ENCODE assay signal across 29 cellular contexts in genomic region chr5:158744680-158745079, GRCh38.
"Had no signal": no experiment of that assay in that cellular context is flagged by ENCODE, and none has a peak within 500 bp of the region (broad histone marks: within the 10 kb centered on the region; RNA-seq: fewer than 3 reads in every experiment).

No MANE protein-coding gene starts in this region.

- H3K4me3 Mint-ChIP-seq: immature natural killer cell; natural killer cell; nephron progenitor cell; neural progenitor cell; stimulated activated effector memory CD8-positive, alpha-beta T cell treated with anti-CD3 and anti-CD28 coated beads, Interleukin-12 subunit alpha, Interleukin-12 subunit beta, amount 100 ng/mL, for 72 hours had no signal

- ATAC-seq: heart left ventricle; mucosa of descending colon; natural killer cell; right cardiac atrium; sciatic nerve; stimulated activated effector memory CD8-positive, alpha-beta T cell treated with anti-CD3 and anti-CD28 coated beads, Interleukin-12 subunit alpha, Interleukin-12 subunit beta, amount 100 ng/mL, for 72 hours; stimulated activated naive CD8-positive, alpha-beta T cell treated with anti-CD3 and anti-CD28 coated beads, Interleukin-15, Interleukin-2, amounts not matched to agents 100 U/mL and 50 U/mL, for 24 hours; upper lobe of right lung had no signal

- H2AFZ ChIP-seq: neural progenitor cell had no signal

- H3K27ac ChIP-seq: heart left ventricle, left ventricle myocardium inferior, neural progenitor cell, neutrophil, ovary, prostate gland, skin epidermis, stomach, testis, thyroid gland, transverse colon, upper lobe of right lung had no signal

- H3K9ac ChIP-seq: neural progenitor cell had no signal

- H3K4me1 ChIP-seq: neural progenitor cell, prostate gland, stomach, testis, thyroid gland, transverse colon, upper lobe of right lung had no signal

- H3K27me3 ChIP-seq: heart left ventricle, neural progenitor cell, neutrophil, ovary, spleen, stomach, testis, thyroid gland, transverse colon, upper lobe of right lung had no signal

- H3K36me3 Mint-ChIP-seq: immature natural killer cell; natural killer cell; neural progenitor cell; stimulated activated effector memory CD8-positive, alpha-beta T cell treated with anti-CD3 and anti-CD28 coated beads, Interleukin-12 subunit alpha, Interleukin-12 subunit beta, amount 100 ng/mL, for 72 hours had no signal

- H3K36me3 ChIP-seq: heart left ventricle, left ventricle myocardium inferior, neural progenitor cell, neutrophil, ovary, prostate gland, spleen, stomach, thyroid gland, transverse colon, upper lobe of right lung had no signal

- H3K9me3 ChIP-seq: heart left ventricle, left ventricle myocardium inferior, mucosa of descending colon, neutrophil, ovary, prostate gland, spleen, stomach, testis, thyroid gland, transverse colon, upper lobe of right lung had no signal

- H3K4me1 Mint-ChIP-seq: natural killer cell, neural progenitor cell had no signal

- DNase-seq: heart left ventricle; hypothalamus; immature natural killer cell; kidney; left ventricle myocardium inferior; midbrain; mucosa of descending colon; natural killer cell; nephron progenitor cell; occipital lobe; ovary; posterior cingulate gyrus; retina; right cardiac atrium; spleen; stimulated activated CD4-positive, alpha-beta T cell treated with anti-CD3 and anti-CD28 coated beads, Interleukin-4, amount 100 ng/mL, for 24 hours; stimulated activated naive CD8-positive, alpha-beta T cell treated with anti-CD3 and anti-CD28 coated beads, Interleukin-15, Interleukin-2, amounts not matched to agents 100 U/mL and 50 U/mL, for 24 hours; stomach; testis; thyroid gland; transverse colon; upper lobe of right lung had no signal

- H3K4me2 ChIP-seq: neural progenitor cell had no signal

- H3K9me3 Mint-ChIP-seq: natural killer cell; nephron progenitor cell; neural progenitor cell; stimulated activated effector memory CD8-positive, alpha-beta T cell treated with anti-CD3 and anti-CD28 coated beads, Interleukin-12 subunit alpha, Interleukin-12 subunit beta, amount 100 ng/mL, for 72 hours had no signal

- H3K4me3 ChIP-seq: heart left ventricle, left ventricle myocardium inferior, lung, mucosa of descending colon, neural progenitor cell, ovary, prostate gland, skin epidermis, spleen, stomach, testis, thyroid gland, transverse colon, upper lobe of right lung had no signal

- H3K27ac Mint-ChIP-seq: immature natural killer cell; natural killer cell; nephron progenitor cell; neural progenitor cell; stimulated activated effector memory CD8-positive, alpha-beta T cell treated with anti-CD3 and anti-CD28 coated beads, Interleukin-12 subunit alpha, Interleukin-12 subunit beta, amount 100 ng/mL, for 72 hours had no signal
